20 cellular contexts compared by ENCODE assay signal in genomic region chr10:72685264-72685921, GRCh38.
"Had no signal": no experiment of that assay in that cellular context is flagged by ENCODE, and none has a peak within 500 bp of the region (broad histone marks: within the 10 kb centered on the region; RNA-seq: fewer than 3 reads in every experiment).

No MANE protein-coding gene starts in this region.

- H3K27me3 ChIP-seq: body of pancreas, foreskin keratinocyte, neutrophil had no signal

- H3K9me3 ChIP-seq: body of pancreas, lower lobe of right lung, neutrophil, thoracic aorta had no signal

- H3K4me1 Mint-ChIP-seq: activated naive CD4-positive, alpha-beta T cell treated with anti-CD3 and anti-CD28 coated beads, Interleukin-2, amount 50 U/mL, for 24 hours had no signal

- H3K9me3 Mint-ChIP-seq: activated B cell treated with CpG ODN at 0.5 μM for 24 hours; activated CD8-positive, alpha-beta T cell treated with anti-CD3 and anti-CD28 coated beads for 36 hours; activated naive CD4-positive, alpha-beta T cell treated with anti-CD3 and anti-CD28 coated beads, Interleukin-2, amount 50 U/mL, for 24 hours; activated T-cell treated with anti-CD3 and anti-CD28 coated beads, Interleukin-2, amount 50 U/mL, for 4 hours; naive thymus-derived CD8-positive, alpha-beta T cell; stimulated activated naive CD8-positive, alpha-beta T cell treated with anti-CD3 and anti-CD28 coated beads, Interleukin-15, Interleukin-2, amounts not matched to agents 100 ng/mL and 50 ng/mL, for 24 hours; T-helper 2 cell treated with Interferon-gamma antibody and Interleukin-4, amounts not matched to agents 5 μg/mL and 100 μg/mL, for 36 hours had no signal

- DNase-seq: activated B cell treated with CpG ODN at 0.5 μM for 24 hours; activated CD4-positive, alpha-beta T cell treated with anti-CD3 and anti-CD28 coated beads for 48 hours; activated CD8-positive, alpha-beta T cell treated with anti-CD3 and anti-CD28 coated beads for 36 hours; activated effector memory CD4-positive, alpha-beta T cell treated with anti-CD3 and anti-CD28 coated beads, Interleukin-2, amount 50 U/mL, for 16 hours; activated T-cell treated with anti-CD3 and anti-CD28 coated beads, Interleukin-2, amount 50 U/mL, for 4 hours; body of pancreas; cortex of kidney; effector CD4-positive, alpha-beta T cell; foreskin keratinocyte; head of caudate nucleus; left cardiac atrium; lower lobe of right lung; naive thymus-derived CD8-positive, alpha-beta T cell; retina had no signal

- H3K27ac ChIP-seq: body of pancreas, lower lobe of right lung, neutrophil, skin epidermis, thoracic aorta had no signal

- H3K36me3 ChIP-seq: lower lobe of right lung, neutrophil, thoracic aorta had no signal

- H3K36me3 Mint-ChIP-seq: activated naive CD4-positive, alpha-beta T cell treated with anti-CD3 and anti-CD28 coated beads, Interleukin-2, amount 50 U/mL, for 24 hours; naive thymus-derived CD8-positive, alpha-beta T cell had no signal

- ATAC-seq: activated CD8-positive, alpha-beta T cell treated with anti-CD3 and anti-CD28 coated beads for 36 hours; activated T-cell treated with anti-CD3 and anti-CD28 coated beads, Interleukin-2, amount 50 U/mL, for 4 hours; body of pancreas; left cardiac atrium; lower lobe of right lung; naive thymus-derived CD8-positive, alpha-beta T cell had no signal

- H3K27me3 Mint-ChIP-seq: activated B cell treated with CpG ODN at 0.5 μM for 24 hours; activated naive CD4-positive, alpha-beta T cell treated with anti-CD3 and anti-CD28 coated beads, Interleukin-2, amount 50 U/mL, for 24 hours; stimulated activated naive CD8-positive, alpha-beta T cell treated with anti-CD3 and anti-CD28 coated beads, Interleukin-15, Interleukin-2, amounts not matched to agents 100 ng/mL and 50 ng/mL, for 24 hours had no signal

- H3K4me1 ChIP-seq: lower lobe of right lung had no signal

- H3K4me3 ChIP-seq: body of pancreas, lower lobe of right lung, skin epidermis, thoracic aorta had no signal

- H3K4me3 Mint-ChIP-seq: activated B cell treated with CpG ODN at 0.5 μM for 24 hours; activated CD8-positive, alpha-beta T cell treated with anti-CD3 and anti-CD28 coated beads for 36 hours; activated naive CD4-positive, alpha-beta T cell treated with anti-CD3 and anti-CD28 coated beads, Interleukin-2, amount 50 U/mL, for 24 hours; activated T-cell treated with anti-CD3 and anti-CD28 coated beads, Interleukin-2, amount 50 U/mL, for 4 hours; naive thymus-derived CD8-positive, alpha-beta T cell; stimulated activated naive CD8-positive, alpha-beta T cell treated with anti-CD3 and anti-CD28 coated beads, Interleukin-15, Interleukin-2, amounts not matched to agents 100 ng/mL and 50 ng/mL, for 24 hours; T-helper 2 cell treated with Interferon-gamma antibody and Interleukin-4, amounts not matched to agents 5 μg/mL and 100 μg/mL, for 36 hours had no signal

- H3K27ac Mint-ChIP-seq: activated B cell treated with CpG ODN at 0.5 μM for 24 hours; activated CD8-positive, alpha-beta T cell treated with anti-CD3 and anti-CD28 coated beads for 36 hours; activated naive CD4-positive, alpha-beta T cell treated with anti-CD3 and anti-CD28 coated beads, Interleukin-2, amount 50 U/mL, for 24 hours; naive thymus-derived CD8-positive, alpha-beta T cell; stimulated activated naive CD8-positive, alpha-beta T cell treated with anti-CD3 and anti-CD28 coated beads, Interleukin-15, Interleukin-2, amounts not matched to agents 100 ng/mL and 50 ng/mL, for 24 hours; T-helper 2 cell treated with Interferon-gamma antibody and Interleukin-4, amounts not matched to agents 5 μg/mL and 100 μg/mL, for 36 hours had no signal
